25 cellular contexts compared by ENCODE assay signal in the genomic region with DNA sequence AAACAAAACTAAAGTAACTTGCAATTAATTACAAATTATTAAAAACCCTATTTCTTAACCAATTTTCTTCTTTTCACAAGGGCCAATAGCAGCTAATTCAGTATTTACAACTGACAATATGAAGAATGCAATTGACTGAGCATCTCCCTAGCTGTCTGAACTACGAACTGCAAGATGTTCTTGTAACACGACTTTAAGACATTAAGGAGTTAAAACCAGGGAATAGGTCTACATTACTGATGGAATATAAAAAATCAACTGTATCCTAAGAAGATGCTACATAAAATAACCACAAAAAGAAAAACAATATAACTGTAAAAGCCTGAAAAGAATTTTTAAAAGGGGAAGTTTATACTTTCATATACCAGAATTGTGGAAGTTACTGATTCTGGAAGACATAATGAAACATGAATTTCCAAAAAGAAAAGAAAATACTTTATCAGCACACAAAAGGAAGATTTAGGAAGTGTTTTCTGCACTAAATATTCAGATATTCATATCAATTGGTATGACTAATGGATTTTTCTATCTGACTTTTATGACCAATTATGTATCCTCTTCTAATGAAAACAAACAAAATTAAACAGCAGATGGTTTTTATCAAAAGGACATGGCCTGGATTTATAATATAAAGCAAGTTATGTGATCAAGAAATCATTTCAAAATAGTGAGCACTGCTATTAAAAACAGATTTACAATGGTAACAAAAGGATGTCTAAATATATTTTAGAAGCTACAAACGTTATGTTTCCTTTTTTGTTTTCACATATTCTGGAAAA. TPM values are rescaled to one million over a fixed set of nuclear protein-coding genes. Genes with fewer than 3 reads are reported as not detected.
DNase-seq lines count a peak whose midpoint lies in the region; ATAC-seq, FAIRE-seq and TF ChIP-seq lines count a peak whose summit lies in the region.
"Had no signal": no experiment of that assay in that cellular context is flagged by ENCODE, and none has a peak within 500 bp of the region (broad histone marks: within the 10 kb centered on the region; RNA-seq: fewer than 3 reads in every experiment).

No MANE protein-coding gene starts in this region.

- no peak for DNase-seq in D721Med (ENCODE audit: insufficient read length, low spot score)
- DNase-seq in MV-4-11 (lab: John Stamatoyannopoulos, UW), result peak; percentile 58
- DNase-seq in cardiac fibroblast (ENCODE audit: low read depth in 2 of 2), result peak in 1 of 2 donors; percentile 13
- DNase-seq in right cardiac atrium, result no peak
- no peak for DNase-seq in erythroblast (lab: John Stamatoyannopoulos, UW)
- no peak for DNase-seq in NCI-H345 treated with DMSO at 0.1 percent for 48 hours (lab: John Stamatoyannopoulos, UW; ENCODE audit: unreplicated experiment)
- no peak for DNase-seq in WERI-Rb-1
- no peak for DNase-seq in activated CD4-positive, alpha-beta T cell treated with anti-CD3 and anti-CD28 coated beads, Interleukin-2, amount 10 ng/mL, durations not matched to agents 7 days and 5 days
- DNase-seq: activated CD4-positive, alpha-beta memory T cell treated with anti-CD3 and anti-CD28 coated beads for 36 hours; activated T-cell treated with anti-CD3 and anti-CD28 coated beads, Interleukin-2, amount 50 U/mL, for 24 hours; COR-L47; Kasumi-1; kidney; mesendoderm; natural killer cell; NCI-H1436; NCI-H82; T-cell had no signal

- no peak for TF ChIP-seq POLR2A in erythroblast (IDR thresholded peaks at IDR 0.05; ENCODE audit: low read length)

- H3K4me1 Mint-ChIP-seq in activated CD4-positive, alpha-beta T cell treated with anti-CD3 and anti-CD28 coated beads, Interleukin-2, amount 10 ng/mL, durations not matched to agents 7 days and 5 days, result no peaks in the 10 kb centered on the region
- H3K4me1 Mint-ChIP-seq: activated naive CD4-positive, alpha-beta T cell treated with anti-CD3 and anti-CD28 coated beads, Interleukin-2, amount 50 U/mL, for 24 hours had no signal

- H3K27ac ChIP-seq in right cardiac atrium (ENCODE audit: low read length) (no peak overlapping the region), WERI-Rb-1 (no peak overlapping the region)
- H3K27ac ChIP-seq: esophagus muscularis mucosa, hepatocyte, suprapubic skin had no signal

- CTCF ChIA-PET in activated CD4-positive, alpha-beta T cell treated with anti-CD3 and anti-CD28 coated beads, Interleukin-2, amount 10 ng/mL, durations not matched to agents 7 days and 5 days (lab: Charles Lee), result interaction anchor here (0.6 to 1.9 kb wide), 2 partner anchors 87 to 272 kb away, joined by 3 to 5 read pairs; no protein-coding TSS in a partner anchor

- FAIRE-seq in D721Med (lab: Jason Lieb, UNC), result peak; percentile 44

- H3K27me3 ChIP-seq in right cardiac atrium (ENCODE audit: control insufficient read depth, insufficient read depth), result no peaks in the 10 kb centered on the region
- no peaks in the 10 kb centered on the region for H3K27me3 ChIP-seq in WERI-Rb-1 (ENCODE audit: insufficient read depth, low read depth, severe bottlenecking)
- H3K27me3 ChIP-seq: esophagus muscularis mucosa, hepatocyte, suprapubic skin had no signal

- TF ChIP-seq CTCF in D721Med (IDR thresholded peaks at IDR 0.05; ENCODE audit: insufficient read depth, missing control alignments) (no peak), cardiac fibroblast (IDR thresholded peaks at IDR 0.05; ENCODE audit: low read depth, low read length) (peak; percentile 6), WERI-Rb-1 (IDR thresholded peaks at IDR 0.05; ENCODE audit: low read depth, low read length) (no peak)

- H3K4me3 ChIP-seq in cardiac fibroblast (replicated peaks in 1 of 2; ENCODE audit: low read depth in 2 of 2, low read length in 2 of 2) (no peak overlapping the region), right cardiac atrium (ENCODE audit: low read length) (peak overlapping the region; percentile 75), WERI-Rb-1 (ENCODE audit: low read depth, low read length) (no peak overlapping the region)
- H3K4me3 ChIP-seq: esophagus muscularis mucosa, hepatocyte, suprapubic skin had no signal

- no peaks in the 10 kb centered on the region for H3K36me3 ChIP-seq in WERI-Rb-1
- H3K36me3 ChIP-seq: esophagus muscularis mucosa, suprapubic skin had no signal

- H3K9me3 ChIP-seq in right cardiac atrium (ENCODE audit: control insufficient read depth, low read length), result no peaks in the 10 kb centered on the region
- H3K9me3 ChIP-seq in WERI-Rb-1 (ENCODE audit: severe bottlenecking), result no peaks in the 10 kb centered on the region
- H3K9me3 ChIP-seq: esophagus muscularis mucosa, suprapubic skin had no signal

- H3K9me3 Mint-ChIP-seq in activated CD4-positive, alpha-beta T cell treated with anti-CD3 and anti-CD28 coated beads, Interleukin-2, amount 10 ng/mL, durations not matched to agents 7 days and 5 days, result no peaks in the 10 kb centered on the region
- H3K9me3 Mint-ChIP-seq: activated CD4-positive, alpha-beta memory T cell treated with anti-CD3 and anti-CD28 coated beads for 36 hours; activated naive CD4-positive, alpha-beta T cell treated with anti-CD3 and anti-CD28 coated beads, Interleukin-2, amount 50 U/mL, for 24 hours; activated T-cell treated with anti-CD3 and anti-CD28 coated beads, Interleukin-2, amount 50 U/mL, for 24 hours; natural killer cell; T-cell had no signal

- POLR2A ChIA-PET in activated CD4-positive, alpha-beta T cell treated with anti-CD3 and anti-CD28 coated beads, Interleukin-2, amount 10 ng/mL, durations not matched to agents 7 days and 5 days (lab: Charles Lee), result no interaction called here

- H3K27me3 Mint-ChIP-seq in activated CD4-positive, alpha-beta T cell treated with anti-CD3 and anti-CD28 coated beads, Interleukin-2, amount 10 ng/mL, durations not matched to agents 7 days and 5 days, result no peaks in the 10 kb centered on the region
- H3K27me3 Mint-ChIP-seq: activated CD4-positive, alpha-beta memory T cell treated with anti-CD3 and anti-CD28 coated beads for 36 hours; activated naive CD4-positive, alpha-beta T cell treated with anti-CD3 and anti-CD28 coated beads, Interleukin-2, amount 50 U/mL, for 24 hours; activated T-cell treated with anti-CD3 and anti-CD28 coated beads, Interleukin-2, amount 50 U/mL, for 24 hours; progenitor cell of endocrine pancreas; T-cell had no signal

- no peaks in the 10 kb centered on the region for H3K36me3 Mint-ChIP-seq in activated CD4-positive, alpha-beta T cell treated with anti-CD3 and anti-CD28 coated beads, Interleukin-2, amount 10 ng/mL, durations not matched to agents 7 days and 5 days (ENCODE audit: low read depth)
- H3K36me3 Mint-ChIP-seq: activated CD4-positive, alpha-beta memory T cell treated with anti-CD3 and anti-CD28 coated beads for 36 hours; natural killer cell had no signal

- H3K4me3 Mint-ChIP-seq in activated CD4-positive, alpha-beta T cell treated with anti-CD3 and anti-CD28 coated beads, Interleukin-2, amount 10 ng/mL, durations not matched to agents 7 days and 5 days, result no peak overlapping the region
- H3K4me3 Mint-ChIP-seq: activated CD4-positive, alpha-beta memory T cell treated with anti-CD3 and anti-CD28 coated beads for 36 hours; activated naive CD4-positive, alpha-beta T cell treated with anti-CD3 and anti-CD28 coated beads, Interleukin-2, amount 50 U/mL, for 24 hours; activated T-cell treated with anti-CD3 and anti-CD28 coated beads, Interleukin-2, amount 50 U/mL, for 24 hours; natural killer cell; T-cell had no signal

- intact Hi-C loops in right cardiac atrium (cut with DNase I), result loop anchor here in 1 of 4 donors (10.0 kb wide), 1 partner anchor 267 kb away; no protein-coding TSS in a partner anchor

- 43% methylated on average over 3 of the region's 3 CpGs for WGBS in right cardiac atrium

- peak in 1 of 2 donors; percentile 43 for ATAC-seq in right cardiac atrium
- ATAC-seq: natural killer cell, T-cell had no signal

- no peaks in the 10 kb centered on the region for H3K4me1 ChIP-seq in right cardiac atrium (ENCODE audit: control insufficient read depth, insufficient read depth, low read length)
- H3K4me1 ChIP-seq: suprapubic skin had no signal

- no peak overlapping the region for H3K27ac Mint-ChIP-seq in activated CD4-positive, alpha-beta T cell treated with anti-CD3 and anti-CD28 coated beads, Interleukin-2, amount 10 ng/mL, durations not matched to agents 7 days and 5 days
- H3K27ac Mint-ChIP-seq: activated CD4-positive, alpha-beta memory T cell treated with anti-CD3 and anti-CD28 coated beads for 36 hours; activated naive CD4-positive, alpha-beta T cell treated with anti-CD3 and anti-CD28 coated beads, Interleukin-2, amount 50 U/mL, for 24 hours; activated T-cell treated with anti-CD3 and anti-CD28 coated beads, Interleukin-2, amount 50 U/mL, for 24 hours; natural killer cell; progenitor cell of endocrine pancreas; T-cell had no signal

RNA-seq across cellular contexts. Expression of a gene that starts 1.6 kb away (rescaled TPM):
- total RNA-seq in right cardiac atrium, result 10 to 100 TPM; 15.8 to 50.0 (median 45.1) TPM
- polyA plus RNA-seq in right cardiac atrium, result 16.5 TPM
- not detected for total RNA-seq in activated CD4-positive, alpha-beta T cell treated with anti-CD3 and anti-CD28 coated beads, Interleukin-2, amount 10 ng/mL, durations not matched to agents 7 days and 5 days
- total RNA-seq: activated CD4-positive, alpha-beta memory T cell treated with anti-CD3 and anti-CD28 coated beads for 36 hours; dermis microvascular lymphatic vessel endothelial cell; kidney; natural killer cell; progenitor cell of endocrine pancreas; RPMI7951; suprapubic skin; T-cell had no signal

Comparison
In these comparisons a context has a peak if more than half of its experiments do, and no peak if none do; other contexts are left out.
1. RNA of a gene that starts 1.6 kb away (total RNA-seq): 15.8 to 50.0 TPM in right cardiac atrium; not detected in activated CD4-positive, alpha-beta T cell treated with anti-CD3 and anti-CD28 coated beads, Interleukin-2, amount 10 ng/mL, durations not matched to agents 7 days and 5 days; every median in the first group is over 10 times any median in the second.